In genomic region chr11:63602296-63602695, GRCh38 we compare ENCODE assay signal across 15 cellular contexts. TPM values are rescaled to one million over a fixed set of nuclear protein-coding genes. Genes with fewer than 3 reads are reported as not detected.
DNase-seq lines count a peak whose midpoint lies in the region; ATAC-seq and TF ChIP-seq lines count a peak whose summit lies in the region.
"Had no signal": no experiment of that assay in that cellular context is flagged by ENCODE, and none has a peak within 500 bp of the region (broad histone marks: within the 10 kb centered on the region; RNA-seq: fewer than 3 reads in every experiment).

No MANE protein-coding gene starts in this region.

- peaks cover 0 to 15% of the 10 kb centered on the region in 2 donors for H3K4me1 ChIP-seq in thyroid gland

- intact Hi-C loops in thyroid gland (cut with DNase I): no loop called here

- no peaks in the 10 kb centered on the region for H3K36me3 Mint-ChIP-seq in mesothelial cell of epicardium
- H3K36me3 Mint-ChIP-seq: naive B cell; stimulated activated memory B cell treated with anti-CD40 and anti-IgM and Interleukin-4, amounts not matched to agents 10 μg/mL and 1 μg/mL and 100 μg/mL, for 72 hours had no signal

- no peaks in the 10 kb centered on the region for H3K9me3 Mint-ChIP-seq in mesothelial cell of epicardium
- H3K9me3 Mint-ChIP-seq: activated naive CD4-positive, alpha-beta T cell treated with anti-CD3 and anti-CD28 coated beads for 36 hours; naive B cell; stimulated activated memory B cell treated with anti-CD40 and anti-IgM and Interleukin-4, amounts not matched to agents 10 μg/mL and 1 μg/mL and 100 μg/mL, for 72 hours had no signal

- H3K27me3 Mint-ChIP-seq in mesothelial cell of epicardium (ENCODE audit: low read depth): no peaks in the 10 kb centered on the region

- TF ChIP-seq CTCF in VCaP (conservative IDR thresholded peaks at IDR 0.05) (no peak), coronary artery (IDR thresholded peaks at IDR 0.05) (no peak), mesothelial cell of epicardium (IDR thresholded peaks at IDR 0.05; ENCODE audit: unreplicated experiment) (no peak), thyroid gland (IDR thresholded peaks at IDR 0.05) (no peak)

- no peak for TF ChIP-seq POLR2A in thyroid gland (IDR thresholded peaks at IDR 0.05)

- H3K4me3 Mint-ChIP-seq in mesothelial cell of epicardium: no peak overlapping the region
- H3K4me3 Mint-ChIP-seq: activated naive CD4-positive, alpha-beta T cell treated with anti-CD3 and anti-CD28 coated beads for 36 hours; naive B cell; stimulated activated memory B cell treated with anti-CD40 and anti-IgM and Interleukin-4, amounts not matched to agents 10 μg/mL and 1 μg/mL and 100 μg/mL, for 72 hours had no signal

- no peaks in the 10 kb centered on the region for H3K27me3 ChIP-seq in thyroid gland
- H3K27me3 ChIP-seq: right lobe of liver had no signal

- no peaks in the 10 kb centered on the region for H3K4me1 Mint-ChIP-seq in mesothelial cell of epicardium
- H3K4me1 Mint-ChIP-seq: naive B cell had no signal

- H3K9me3 ChIP-seq in thyroid gland: no peaks in the 10 kb centered on the region
- H3K9me3 ChIP-seq: right lobe of liver had no signal

- H3K27ac Mint-ChIP-seq in mesothelial cell of epicardium: peak overlapping the region; percentile 15
- H3K27ac Mint-ChIP-seq: activated naive CD4-positive, alpha-beta T cell treated with anti-CD3 and anti-CD28 coated beads for 36 hours; naive B cell; stimulated activated memory B cell treated with anti-CD40 and anti-IgM and Interleukin-4, amounts not matched to agents 10 μg/mL and 1 μg/mL and 100 μg/mL, for 72 hours had no signal

- ATAC-seq in GM18870 (IDR thresholded peaks at IDR 0.05; ENCODE audit: unreplicated experiment) (no peak), HG03135 (IDR thresholded peaks at IDR 0.05; ENCODE audit: unreplicated experiment) (no peak), GM19328 (IDR thresholded peaks at IDR 0.05; ENCODE audit: unreplicated experiment) (no peak)
- ATAC-seq: stimulated activated memory B cell treated with anti-CD40 and anti-IgM and Interleukin-4, amounts not matched to agents 10 μg/mL and 1 μg/mL and 100 μg/mL, for 72 hours had no signal

- no peaks in the 10 kb centered on the region for H3K36me3 ChIP-seq in thyroid gland

- H3K4me3 ChIP-seq in coronary artery: no peak overlapping the region
- no peak overlapping the region for H3K4me3 ChIP-seq in thyroid gland (replicated peaks in 1 of 3)
- H3K4me3 ChIP-seq: right lobe of liver had no signal

- DNase-seq in coronary artery (ENCODE audit: low spot score): no peak
- no peak for DNase-seq in mesothelial cell of epicardium (ENCODE audit: low spot score in 2 of 2, unreplicated experiment in 2 of 2)
- peak; percentile 46 to 52 for DNase-seq in thyroid gland
- DNase-seq: activated naive CD4-positive, alpha-beta T cell treated with anti-CD3 and anti-CD28 coated beads for 36 hours; Karpas-422; naive B cell; NCI-H187 treated with DMSO at 0.1 percent for 48 hours; right lobe of liver; stimulated activated CD4-positive, alpha-beta T cell treated with anti-CD3 and anti-CD28 coated beads, Interleukin-4, amount 100 ng/mL, for 4 hours had no signal

- WGBS in thyroid gland, 2 donors: 49 to 71% methylated on average over 2 of the region's 2 CpGs

- peak overlapping the region; percentile 7; the same call in 1 of the 2 replicates for H3K27ac ChIP-seq in VCaP
- peak overlapping the region; percentile 15 to 68 for H3K27ac ChIP-seq in coronary artery
- H3K27ac ChIP-seq in thyroid gland: peak overlapping the region in 1 of 3 donors; percentile 7
- H3K27ac ChIP-seq: right lobe of liver had no signal

RNA-seq across cellular contexts. Expression of gene PLAAT3, which starts 11.9 kb away (rescaled TPM):
- total RNA-seq in mesothelial cell of epicardium (0.89 to 1.6 TPM (median 1.5 TPM) in 3 replicates), thyroid gland (10 to 100 TPM; 42.8 to 96.0 (median 74.6) TPM)

RNA-seq across cellular contexts. Expression of gene PLAAT2, which starts 39.1 kb away (rescaled TPM):
- total RNA-seq in mesothelial cell of epicardium (not detected in 3 replicates), thyroid gland (1 to 10 TPM in 1 of 4 donors, not detected in 3; 1.4 TPM)
- total RNA-seq: activated naive CD4-positive, alpha-beta T cell treated with anti-CD3 and anti-CD28 coated beads for 36 hours; dermis microvascular lymphatic vessel endothelial cell had no signal

Comparison
In these comparisons a context has a peak if more than half of its experiments do, and no peak if none do; other contexts are left out.
1. DNase-seq: peak in thyroid gland (2 of 2); none in coronary artery (single experiment) and mesothelial cell of epicardium (0 of 2).
2. RNA of gene PLAAT3, which starts 11.9 kb away (total RNA-seq): 42.8 to 96.0 TPM in thyroid gland; 0.89 to 1.6 TPM in mesothelial cell of epicardium; every median in the first group is over 10 times any median in the second.